10 cellular contexts compared by ENCODE assay signal in genomic region chr17:64084086-64084939, GRCh38. TPM values are rescaled to one million over a fixed set of nuclear protein-coding genes. Genes with fewer than 3 reads are reported as not detected.
DNase-seq lines count a peak whose midpoint lies in the region; ATAC-seq, FAIRE-seq and TF ChIP-seq lines count a peak whose summit lies in the region.
"Had no signal": no experiment of that assay in that cellular context is flagged by ENCODE, and none has a peak within 500 bp of the region (broad histone marks: within the 10 kb centered on the region; RNA-seq: fewer than 3 reads in every experiment).

No MANE protein-coding gene starts in this region.

- H3K27me3 ChIP-seq in upper lobe of left lung (no peaks in the 10 kb centered on the region), esophagus squamous epithelium (no peaks in the 10 kb centered on the region)

- H3K9me3 ChIP-seq in upper lobe of left lung (no peaks in the 10 kb centered on the region), esophagus squamous epithelium (no peaks in the 10 kb centered on the region)

- peaks cover 0 to 4% (median 2%) of the 10 kb centered on the region in 4 donors for H3K36me3 ChIP-seq in upper lobe of left lung
- H3K36me3 ChIP-seq in esophagus squamous epithelium: peaks cover 0 to 11% (median 0%) of the 10 kb centered on the region in 3 donors

- intact Hi-C loops in esophagus squamous epithelium (cut with DNase I): no loop called here

- peak in 1 of 2 donors; percentile 55 for ATAC-seq in upper lobe of left lung (ENCODE audit: low FRiP score in 2 of 2)
- no peak for ATAC-seq in GM18907 (IDR thresholded peaks at IDR 0.05; ENCODE audit: unreplicated experiment)

- H3K4me3 ChIP-seq in fibroblast of pulmonary artery (replicated peaks; ENCODE audit: low read depth, low read length) (no peak overlapping the region), upper lobe of left lung (no peak overlapping the region), esophagus squamous epithelium (no peak overlapping the region)

- TF ChIP-seq POLR2A in upper lobe of left lung (IDR thresholded peaks at IDR 0.05): no peak
- TF ChIP-seq POLR2A in esophagus squamous epithelium (IDR thresholded peaks at IDR 0.05): no peak

- peak overlapping the region in 3 of 4 donors; percentile 7 to 78 (median 28) for H3K27ac ChIP-seq in upper lobe of left lung
- peak overlapping the region in 2 of 4 donors; percentile 17 to 60 for H3K27ac ChIP-seq in esophagus squamous epithelium

- H3K4me1 ChIP-seq in upper lobe of left lung (peaks cover 42 to 60% (median 56%) of the 10 kb centered on the region in 4 donors), esophagus squamous epithelium (peaks cover 14 to 60% (median 24%) of the 10 kb centered on the region in 3 donors)

- TF ChIP-seq CTCF in fibroblast of pulmonary artery (IDR thresholded peaks at IDR 0.05; ENCODE audit: low read length, missing control alignments) (no peak), upper lobe of left lung (IDR thresholded peaks at IDR 0.05) (no peak), esophagus squamous epithelium (IDR thresholded peaks at IDR 0.05) (no peak)

- DNase-seq in NOMO-1 (lab: John Stamatoyannopoulos, UW; ENCODE audit: unreplicated experiment in 2 of 2) (peak; percentile 8 to 12), NOMO-1 treated with dmso at 0.1 percent for 144 hours (lab: John Stamatoyannopoulos, UW; ENCODE audit: unreplicated experiment) (no peak), RCC 7860 (ENCODE audit: low spot score) (peak; percentile 31), fibroblast of pulmonary artery (ENCODE audit: low read depth) (peak; percentile 58), upper lobe of left lung (peak in 1 of 2 donors; percentile 73), esophagus squamous epithelium (lab: John Stamatoyannopoulos, UW) (no peak), UCSD-AML1 (lab: John Stamatoyannopoulos, UW; ENCODE audit: unreplicated experiment) (no peak)
- DNase-seq: AML-193; effector CD4-positive, alpha-beta T cell had no signal

- FAIRE-seq in RCC 7860 (lab: Jason Lieb, UNC): no peak

- WGBS in upper lobe of left lung, 2 donors: 46 to 62% methylated on average over 10 of the region's 10 CpGs
- WGBS in esophagus squamous epithelium, 2 donors: 57 to 69% methylated on average over 10 of the region's 10 CpGs

- TF ChIP-seq EP300 in upper lobe of left lung (IDR thresholded peaks at IDR 0.05): no peak

RNA-seq across cellular contexts. Expression of gene ERN1, which starts 45.6 kb away (rescaled TPM):
- total RNA-seq in upper lobe of left lung: 10 to 100 TPM; 32.8 to 65.0 (median 41.9) TPM
- total RNA-seq in esophagus squamous epithelium: 10 to 100 TPM in 3 of 4 donors, 1 to 10 TPM in 1; 9.2 to 19.1 (median 15.1) TPM

Comparison
In these comparisons a context has a peak if more than half of its experiments do, and no peak if none do; other contexts are left out.
1. DNase-seq: peak in NOMO-1 (2 of 2), RCC 7860 (single experiment) and fibroblast of pulmonary artery (single experiment); none in NOMO-1 treated with dmso at 0.1 percent for 144 hours (single experiment), esophagus squamous epithelium (single experiment) and UCSD-AML1 (single experiment).